20 cellular contexts compared by ENCODE assay signal in the genomic region with DNA sequence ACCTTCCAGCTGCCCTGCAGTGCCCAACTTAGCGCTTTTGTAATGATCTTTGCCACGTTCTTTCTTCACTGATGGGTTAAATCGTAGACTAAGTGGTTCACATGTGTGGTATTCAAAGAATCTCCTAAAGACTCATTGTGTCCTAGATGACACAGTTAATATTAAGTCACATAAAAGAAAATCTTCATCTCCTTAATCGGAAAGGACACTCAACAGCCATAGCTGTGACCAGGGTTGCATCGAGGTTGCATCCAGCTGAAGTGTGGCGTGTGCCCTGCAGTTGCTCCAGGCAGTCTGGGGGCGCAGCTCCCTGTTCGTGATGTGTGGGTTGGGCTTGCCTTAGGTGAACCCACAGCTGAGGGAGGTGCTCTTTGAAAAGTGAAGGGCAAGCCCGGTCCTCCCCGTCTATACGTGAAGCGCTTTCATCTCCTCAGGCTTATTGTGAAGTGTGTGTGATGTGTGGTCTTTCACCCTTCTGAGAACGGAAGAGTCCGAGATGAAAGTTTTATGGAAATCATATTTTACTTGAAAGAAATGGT.
DNase-seq lines count a peak whose midpoint lies in the region; ATAC-seq and TF ChIP-seq lines count a peak whose summit lies in the region.
"Had no signal": no experiment of that assay in that cellular context is flagged by ENCODE, and none has a peak within 500 bp of the region (broad histone marks: within the 10 kb centered on the region; RNA-seq: fewer than 3 reads in every experiment).

No MANE protein-coding gene starts in this region.

- no peaks in the 10 kb centered on the region for H3K9me3 ChIP-seq in tibial nerve
- H3K9me3 ChIP-seq: colonic mucosa, gastrocnemius medialis, lower lobe of right lung had no signal

- peak; percentile 54 for DNase-seq in HK-2 (ENCODE audit: unreplicated experiment)
- no peak for DNase-seq in activated T-helper 1 cell treated with anti-CD3 and anti-CD28 coated beads, Interleukin-12 subunit alpha, Interleukin-12 subunit beta, Interleukin-2, Interleukin-4 antibody, amounts not matched to agents 30 ng/mL and 10 ng/mL and 1 ng/mL, durations not matched to agents 14 hours and 24 hours and 36 hours (ENCODE audit: low spot score)
- peak in 29 of 42 donors; percentile 13 to 75 (median 44) for DNase-seq in head of caudate nucleus
- peak; percentile 53 for DNase-seq in stimulated activated naive CD8-positive, alpha-beta T cell treated with anti-CD3 and anti-CD28 coated beads, Interleukin-15, Interleukin-2, amounts not matched to agents 100 U/mL and 50 U/mL, for 24 hours
- no peak for DNase-seq in AG20443 (ENCODE audit: low spot score)
- no peak for DNase-seq in NK-92 treated with Interleukin-12 subunit alpha and Interleukin-12 subunit beta, amount 100 ng/mL, for 24 hours (lab: John Stamatoyannopoulos, UW)
- no peak for DNase-seq in tibial nerve (ENCODE audit: low spot score in 2 of 2)
- DNase-seq: activated CD4-positive, CD25-positive, alpha-beta regulatory T cell treated with anti-CD3 and anti-CD28 coated beads, Interleukin-2, amount 50 U/mL, for 72 hours; colonic mucosa; DMS53; gastrocnemius medialis; lower lobe of right lung; NCI-H1694; NCI-H446 treated with DMSO at 0.1 percent for 48 hours; stimulated activated CD4-positive, alpha-beta T cell treated with anti-CD3 and anti-CD28 coated beads, Interleukin-1b, Interleukin-23, amount 100 ng/mL, for 48 hours had no signal

- peaks cover 29% of the 10 kb centered on the region for H3K36me3 Mint-ChIP-seq in activated T-helper 1 cell treated with anti-CD3 and anti-CD28 coated beads, Interleukin-12 subunit alpha, Interleukin-12 subunit beta, Interleukin-2, Interleukin-4 antibody, amounts not matched to agents 30 ng/mL and 10 ng/mL and 1 ng/mL, durations not matched to agents 14 hours and 24 hours and 36 hours (ENCODE audit: low read depth)

- H3K27me3 ChIP-seq in tibial nerve = no peaks in the 10 kb centered on the region
- H3K27me3 ChIP-seq: colonic mucosa, gastrocnemius medialis had no signal

- H3K27ac ChIP-seq in tibial nerve = no peak overlapping the region
- H3K27ac ChIP-seq: colonic mucosa, gastrocnemius medialis, lower lobe of right lung had no signal

- no peak overlapping the region for H3K4me3 Mint-ChIP-seq in activated T-helper 1 cell treated with anti-CD3 and anti-CD28 coated beads, Interleukin-12 subunit alpha, Interleukin-12 subunit beta, Interleukin-2, Interleukin-4 antibody, amounts not matched to agents 30 ng/mL and 10 ng/mL and 1 ng/mL, durations not matched to agents 14 hours and 24 hours and 36 hours
- H3K4me3 Mint-ChIP-seq: CD14-positive monocyte, neural crest cell had no signal

- H3K27me3 Mint-ChIP-seq in activated T-helper 1 cell treated with anti-CD3 and anti-CD28 coated beads, Interleukin-12 subunit alpha, Interleukin-12 subunit beta, Interleukin-2, Interleukin-4 antibody, amounts not matched to agents 30 ng/mL and 10 ng/mL and 1 ng/mL, durations not matched to agents 14 hours and 24 hours and 36 hours (ENCODE audit: insufficient read depth) = no peaks in the 10 kb centered on the region

- TF ChIP-seq CTCF in tibial nerve (IDR thresholded peaks at IDR 0.05) = no peak

- intact Hi-C loops in activated T-helper 1 cell treated with anti-CD3 and anti-CD28 coated beads, Interleukin-12 subunit alpha, Interleukin-12 subunit beta, Interleukin-2, Interleukin-4 antibody, amounts not matched to agents 30 ng/mL and 10 ng/mL and 1 ng/mL, durations not matched to agents 14 hours and 24 hours and 36 hours (cut with micrococcal nuclease) = no loop called here
- intact Hi-C loops in head of caudate nucleus (cut with DNase I) = no loop called here

- peak; percentile 83 for ATAC-seq in stimulated activated naive CD8-positive, alpha-beta T cell treated with anti-CD3 and anti-CD28 coated beads, Interleukin-15, Interleukin-2, amounts not matched to agents 100 U/mL and 50 U/mL, for 24 hours
- ATAC-seq: gastrocnemius medialis, HepG2, lower lobe of right lung, right cardiac atrium, Right ventricle myocardium inferior had no signal

- H3K36me3 ChIP-seq in tibial nerve = peaks cover 4 to 94% (median 14%) of the 10 kb centered on the region in 3 donors

- TF ChIP-seq POLR2A in tibial nerve (IDR thresholded peaks at IDR 0.05) = no peak

- H3K4me1 Mint-ChIP-seq in activated T-helper 1 cell treated with anti-CD3 and anti-CD28 coated beads, Interleukin-12 subunit alpha, Interleukin-12 subunit beta, Interleukin-2, Interleukin-4 antibody, amounts not matched to agents 30 ng/mL and 10 ng/mL and 1 ng/mL, durations not matched to agents 14 hours and 24 hours and 36 hours (ENCODE audit: low read depth) = peaks cover 13% of the 10 kb centered on the region
- H3K4me1 Mint-ChIP-seq: neural crest cell had no signal

- peaks cover 0 to 5% (median 0%) of the 10 kb centered on the region in 4 donors for H3K4me1 ChIP-seq in tibial nerve
- H3K4me1 ChIP-seq: colonic mucosa, gastrocnemius medialis had no signal

- WGBS in tibial nerve, 2 donors = 84 to 86% methylated on average over 14 of the region's 14 CpGs

- TF ChIP-seq EP300 in tibial nerve (IDR thresholded peaks at IDR 0.05) = no peak

- no peak overlapping the region for H3K4me3 ChIP-seq in tibial nerve
- H3K4me3 ChIP-seq: colonic mucosa, gastrocnemius medialis, lower lobe of right lung had no signal

- no peaks in the 10 kb centered on the region for H3K9me3 Mint-ChIP-seq in activated T-helper 1 cell treated with anti-CD3 and anti-CD28 coated beads, Interleukin-12 subunit alpha, Interleukin-12 subunit beta, Interleukin-2, Interleukin-4 antibody, amounts not matched to agents 30 ng/mL and 10 ng/mL and 1 ng/mL, durations not matched to agents 14 hours and 24 hours and 36 hours
- H3K9me3 Mint-ChIP-seq: CD14-positive monocyte, neural crest cell had no signal

- peak overlapping the region; percentile 12 for H3K27ac Mint-ChIP-seq in activated T-helper 1 cell treated with anti-CD3 and anti-CD28 coated beads, Interleukin-12 subunit alpha, Interleukin-12 subunit beta, Interleukin-2, Interleukin-4 antibody, amounts not matched to agents 30 ng/mL and 10 ng/mL and 1 ng/mL, durations not matched to agents 14 hours and 24 hours and 36 hours

Comparison
In these comparisons a context has a peak if more than half of its experiments do, and no peak if none do; other contexts are left out.
1. DNase-seq: peak in HK-2 (single experiment), head of caudate nucleus (29 of 42) and stimulated activated naive CD8-positive, alpha-beta T cell treated with anti-CD3 and anti-CD28 coated beads, Interleukin-15, Interleukin-2, amounts not matched to agents 100 U/mL and 50 U/mL, for 24 hours (single experiment); none in activated T-helper 1 cell treated with anti-CD3 and anti-CD28 coated beads, Interleukin-12 subunit alpha, Interleukin-12 subunit beta, Interleukin-2, Interleukin-4 antibody, amounts not matched to agents 30 ng/mL and 10 ng/mL and 1 ng/mL, durations not matched to agents 14 hours and 24 hours and 36 hours (single experiment), AG20443 (single experiment), NK-92 treated with Interleukin-12 subunit alpha and Interleukin-12 subunit beta, amount 100 ng/mL, for 24 hours (single experiment) and tibial nerve (0 of 2).